ENCODE assay signal across 22 cellular contexts in genomic region chr2:132278267-132278666, GRCh38.
DNase-seq lines count a peak whose midpoint lies in the region; ATAC-seq, FAIRE-seq and TF ChIP-seq lines count a peak whose summit lies in the region.
"Had no signal": no experiment of that assay in that cellular context is flagged by ENCODE, and none has a peak within 500 bp of the region (broad histone marks: within the 10 kb centered on the region; RNA-seq: fewer than 3 reads in every experiment).

No MANE protein-coding gene starts in this region.

- H3K27me3 ChIP-seq in Karpas-422 (ENCODE audit: low read length): no peaks in the 10 kb centered on the region
- H3K27me3 ChIP-seq in K562 (ENCODE audit: control insufficient read depth in 2 of 2, insufficient read depth in 2 of 2, low read length in 2 of 2): peaks cover 0 to 53% of the 10 kb centered on the region in 2 experiments; a peak in 4 of 5 replicates
- H3K27me3 ChIP-seq in endothelial cell of umbilical vein (ENCODE audit: control insufficient read depth in 2 of 2, insufficient read depth in 2 of 2, low read length in 2 of 2): no peaks in the 10 kb centered on the region
- no peaks in the 10 kb centered on the region for H3K27me3 ChIP-seq in upper lobe of right lung
- H3K27me3 ChIP-seq: BE2C had no signal

- no peak for TF ChIP-seq POLR2A in K562 (conservative IDR thresholded peaks at IDR 0.05)
- no peak for TF ChIP-seq POLR2A in endothelial cell of umbilical vein (IDR thresholded peaks at IDR 0.05; ENCODE audit: low read depth, low read length)

- no peak for TF ChIP-seq EP300 in K562 (IDR thresholded peaks at IDR 0.05; ENCODE audit: low read length)

- H3K4me2 ChIP-seq in Karpas-422 (ENCODE audit: low read depth, low read length, poor library complexity, severe bottlenecking) (no peak overlapping the region), K562 (ENCODE audit: insufficient read depth, low read length) (no peak overlapping the region), endothelial cell of umbilical vein (ENCODE audit: insufficient read depth, low read length) (no peak overlapping the region)

- DNase-seq in Karpas-422: no peak
- no peak for DNase-seq in K562 (ENCODE audit: extremely low read depth in 1 of 4, low spot score in 3 of 4)
- DNase-seq in endothelial cell of umbilical vein (ENCODE audit: low read depth, low spot score): no peak
- no peak for DNase-seq in upper lobe of right lung
- DNase-seq in GM19239 (ENCODE audit: insufficient read length, low spot score): no peak
- no peak for DNase-seq in NCI-H1436 treated with DMSO at 0.1 percent for 48 hours (lab: John Stamatoyannopoulos, UW)
- no peak for DNase-seq in DMS53 treated with DMSO at 0.1 percent for 48 hours (lab: John Stamatoyannopoulos, UW; ENCODE audit: unreplicated experiment)
- DNase-seq: ACHN; BE2C; C1 segment of cervical spinal cord; CD4-positive, CD25-positive, alpha-beta regulatory T cell; CD8-positive, alpha-beta memory T cell; COR-L47; DMS 273 treated with DMSO at 0.1 percent for 48 hours; DMS79; GDM1; GM23248; HCEC 1CT had no signal

- H3K9me1 ChIP-seq in K562 (ENCODE audit: control insufficient read depth, insufficient read depth, low read length) (no peaks in the 10 kb centered on the region), endothelial cell of umbilical vein (replicated peaks; ENCODE audit: control insufficient read depth, extremely low read depth, insufficient read depth, low read length) (no peaks in the 10 kb centered on the region)

- H3K27ac ChIP-seq in Karpas-422 (ENCODE audit: low read length) (peak overlapping the region; percentile 97), K562 (ENCODE audit: extremely low read depth, low read depth, low read length) (no peak overlapping the region), endothelial cell of umbilical vein (ENCODE audit: insufficient read depth, low read depth, low read length) (no peak overlapping the region), upper lobe of right lung (no peak overlapping the region)
- H3K27ac ChIP-seq: GM23248, HL-60 had no signal

- POLR2A ChIA-PET in K562 (lab: Yijun Ruan, JAX): no interaction called here
- POLR2A ChIA-PET in endothelial cell of umbilical vein (lab: Charles Lee): no interaction called here

- H3K4me3 ChIP-seq in Karpas-422 (ENCODE audit: low read length) (no peak overlapping the region), K562 (no peak overlapping the region), endothelial cell of umbilical vein (replicated peaks in 1 of 3; ENCODE audit: insufficient read depth in 1 of 3, low read depth in 1 of 3, low read length in 3 of 3) (no peak overlapping the region), upper lobe of right lung (no peak overlapping the region)
- H3K4me3 ChIP-seq: GM23248 had no signal

- FAIRE-seq in K562 (lab: Jason Lieb, UNC): no peak
- FAIRE-seq in endothelial cell of umbilical vein (lab: Jason Lieb, UNC): peak; percentile 24
- no peak for FAIRE-seq in GM19239 (lab: Jason Lieb, UNC)
- FAIRE-seq: GM12892, H54 had no signal

- dilution Hi-C loops in endothelial cell of umbilical vein (cut with MboI; ENCODE audit: extremely low pct_ligation_motif_present, low sequenced_read_pairs): no loop called here

- H2AFZ ChIP-seq in Karpas-422 (ENCODE audit: low read length) (no peak overlapping the region), K562 (ENCODE audit: low read depth, low read length) (no peak overlapping the region), endothelial cell of umbilical vein (ENCODE audit: low read depth, low read length) (no peak overlapping the region)
- H2AFZ ChIP-seq: GM23248 had no signal

- H3K9me3 ChIP-seq in Karpas-422 (ENCODE audit: low read length): peaks cover 7% of the 10 kb centered on the region; the same call in 1 of the 2 replicates
- no peaks in the 10 kb centered on the region for H3K9me3 ChIP-seq in K562 (replicated peaks; ENCODE audit: control insufficient read depth, insufficient read depth, low read depth, low read length)
- H3K9me3 ChIP-seq in endothelial cell of umbilical vein (replicated peaks; ENCODE audit: control insufficient read depth, insufficient read depth, low read length): no peaks in the 10 kb centered on the region
- no peaks in the 10 kb centered on the region for H3K9me3 ChIP-seq in upper lobe of right lung
- H3K9me3 ChIP-seq: BE2C had no signal

- no TSS peak for BruUV-seq in K562 (replicated peaks; lab: Mats Ljungman, UMichigan)
- BruUV-seq in endothelial cell of umbilical vein (replicated peaks; lab: Mats Ljungman, UMichigan): no TSS peak

- peaks cover 33% of the 10 kb centered on the region for H3K4me1 ChIP-seq in Karpas-422 (ENCODE audit: low read length)
- peaks cover 0 to 6% of the 10 kb centered on the region in 2 experiments; a peak in 2 of 5 replicates for H3K4me1 ChIP-seq in K562 (replicated peaks in 1 of 2; ENCODE audit: control insufficient read depth in 2 of 2, insufficient read depth in 2 of 2, low read length in 2 of 2)
- H3K4me1 ChIP-seq in endothelial cell of umbilical vein (ENCODE audit: control insufficient read depth, extremely low read depth, insufficient read depth, low read length): no peaks in the 10 kb centered on the region
- H3K4me1 ChIP-seq in upper lobe of right lung: no peaks in the 10 kb centered on the region
- H3K4me1 ChIP-seq: BE2C had no signal

- H3K9ac ChIP-seq in Karpas-422 (ENCODE audit: low read length) (no peak overlapping the region), K562 (ENCODE audit: insufficient read depth in 1 of 2, low read depth in 2 of 2, low read length in 2 of 2) (no peak overlapping the region), endothelial cell of umbilical vein (replicated peaks; ENCODE audit: extremely low read depth, insufficient read depth, low read length) (no peak overlapping the region)
- H3K9ac ChIP-seq: GM23248 had no signal

- no peaks in the 10 kb centered on the region for H4K20me1 ChIP-seq in Karpas-422 (ENCODE audit: insufficient read depth, low read depth, low read length)
- H4K20me1 ChIP-seq in K562 (replicated peaks; ENCODE audit: control insufficient read depth, insufficient read depth, low read length): no peaks in the 10 kb centered on the region
- no peaks in the 10 kb centered on the region for H4K20me1 ChIP-seq in endothelial cell of umbilical vein (replicated peaks; ENCODE audit: control insufficient read depth, extremely low read depth, insufficient read depth, low read length)

- H3K9me2 ChIP-seq in Karpas-422 (replicated peaks; ENCODE audit: insufficient read depth, low read length): no peaks in the 10 kb centered on the region

- 9% methylated on average over 23 of the region's 23 CpGs for WGBS in K562 (ENCODE audit: insufficient coverage, low coverage, missing lambda C conversion rate)

- no peak for TF ChIP-seq RAD21 in K562 (CRISPR knock-in tag; conservative IDR thresholded peaks at IDR 0.05 in 1 of 2, IDR thresholded peaks at IDR 0.05 in 1 of 2)

- no peaks in the 10 kb centered on the region for H3K36me3 ChIP-seq in Karpas-422 (ENCODE audit: insufficient read depth, low read length)
- H3K36me3 ChIP-seq in K562 (ENCODE audit: control insufficient read depth, insufficient read depth, low read length): no peaks in the 10 kb centered on the region
- no peaks in the 10 kb centered on the region for H3K36me3 ChIP-seq in endothelial cell of umbilical vein (ENCODE audit: control insufficient read depth in 2 of 2, extremely low read depth in 1 of 2, insufficient read depth in 2 of 2, low read length in 2 of 2)
- no peaks in the 10 kb centered on the region for H3K36me3 ChIP-seq in upper lobe of right lung
- H3K36me3 ChIP-seq: BE2C had no signal

- peak; percentile 71 for ATAC-seq in K562
- peak; percentile 35 for ATAC-seq in upper lobe of right lung
- ATAC-seq in GM18870 (IDR thresholded peaks at IDR 0.05; ENCODE audit: unreplicated experiment): no peak

- in situ Hi-C loops in K562 (cut with MboI): no loop called here

- CTCF ChIA-PET in K562 (lab: Yijun Ruan, JAX; ENCODE audit: low intra/inter-chr PET ratio): no interaction called here
- CTCF ChIA-PET in endothelial cell of umbilical vein (lab: Charles Lee): no interaction called here

- H3K79me2 ChIP-seq in Karpas-422 (ENCODE audit: low read length): no peaks in the 10 kb centered on the region
- no peaks in the 10 kb centered on the region for H3K79me2 ChIP-seq in K562 (ENCODE audit: control insufficient read depth, insufficient read depth, low read length)
- H3K79me2 ChIP-seq in endothelial cell of umbilical vein (ENCODE audit: control insufficient read depth, insufficient read depth, low read length): no peaks in the 10 kb centered on the region

- intact Hi-C loops in K562 (cut with micrococcal nuclease): no loop called here
- intact Hi-C loops in endothelial cell of umbilical vein (cut with micrococcal nuclease): no loop called here
- intact Hi-C loops in upper lobe of right lung (cut with DNase I): no loop called here

- TF ChIP-seq CTCF in K562 (IDR thresholded peaks at IDR 0.05 in 2 of 3, conservative IDR thresholded peaks at IDR 0.05 in 1 of 3; ENCODE audit: insufficient read depth in 2 of 3, low read depth in 1 of 3, low read length in 3 of 3) (0 out of 6 replicates have a peak, but pooled peaks of 1 of the 3 experiments have one; percentile 9), endothelial cell of umbilical vein (IDR thresholded peaks at IDR 0.05; ENCODE audit: extremely low read depth in 1 of 2, insufficient read depth in 1 of 2, low read depth in 1 of 2, low read length in 2 of 2) (no peak), upper lobe of right lung (IDR thresholded peaks at IDR 0.05) (no peak)

TF ChIP-seq in K562, 482 proteins besides CTCF, POLR2A, EP300 and RAD21 (continues in another document):
- TF ChIP-seq MTA3 (IDR thresholded peaks at IDR 0.05; ENCODE audit: borderline replicate concordance) (no peak), HEY1 (CRISPR knock-in tag; IDR thresholded peaks at IDR 0.05; ENCODE audit: borderline replicate concordance) (no peak), SRSF7 (optimal IDR thresholded peaks at IDR 0.05; ENCODE audit: low read depth, low read length) (no peak)

TF ChIP-seq in endothelial cell of umbilical vein, 7 proteins besides CTCF, POLR2A, EP300 and RAD21:
- TF ChIP-seq GATA2 (IDR thresholded peaks at IDR 0.05; ENCODE audit: insufficient read depth, insufficient read length, low read depth, low read length) (no peak), FOS (IDR thresholded peaks at IDR 0.05; ENCODE audit: borderline replicate concordance, insufficient read depth, low read length) (no peak), JUN (IDR thresholded peaks at IDR 0.05; ENCODE audit: borderline replicate concordance, insufficient read depth, insufficient read length, low read depth) (no peak)
